In the genomic region with DNA sequence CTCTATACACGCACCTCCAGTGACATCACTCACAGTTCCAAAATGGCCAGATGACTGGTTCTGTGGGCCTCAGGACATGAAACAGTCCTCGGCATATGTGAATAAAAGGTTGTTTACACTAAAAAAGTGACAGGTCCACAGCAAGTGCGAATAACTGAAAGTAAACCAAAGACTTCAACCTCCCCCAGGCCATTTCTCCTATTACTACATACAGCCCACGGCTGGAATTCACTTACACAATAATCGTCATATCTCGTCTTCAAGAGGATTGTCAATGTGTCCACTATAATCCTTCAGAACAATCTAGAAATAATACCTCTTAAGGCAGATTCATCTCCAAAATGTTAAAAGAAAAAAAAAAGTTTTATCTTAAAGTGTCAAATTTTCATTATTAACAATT, we compare ENCODE assay signal across 17 cellular contexts. TPM values are rescaled to one million over a fixed set of nuclear protein-coding genes. Genes with fewer than 3 reads are reported as not detected.
A peak's percentile ranks its signal among the peaks of the same experiment; 100 is the strongest.
DNase-seq lines count a peak whose midpoint lies in the region; ATAC-seq and TF ChIP-seq lines count a peak whose summit lies in the region.
"Had no signal": no experiment of that assay in that cellular context is flagged by ENCODE, and none has a peak within 500 bp of the region (broad histone marks: within the 10 kb centered on the region; RNA-seq: fewer than 3 reads in every experiment).

No MANE protein-coding gene starts in this region.

- H3K27me3 Mint-ChIP-seq in activated CD4-positive, alpha-beta T cell treated with anti-CD3 and anti-CD28 coated beads for 36 hours: no peaks in the 10 kb centered on the region
- H3K27me3 Mint-ChIP-seq in brain (no peaks in the 10 kb centered on the region), nephron (ENCODE audit: low read depth) (no peaks in the 10 kb centered on the region)

- H3K4me1 ChIP-seq in HEK293 (ENCODE audit: control insufficient read depth, insufficient read depth, low read length): no peaks in the 10 kb centered on the region

- intact Hi-C loops in activated CD4-positive, alpha-beta T cell treated with anti-CD3 and anti-CD28 coated beads for 36 hours (cut with DNase I, micrococcal nuclease): no loop called here

- H3K9me3 ChIP-seq in HEK293 (ENCODE audit: control insufficient read depth, insufficient read depth, low read depth, low read length): no peaks in the 10 kb centered on the region
- H3K9me3 ChIP-seq: pancreas, Peyer's patch had no signal

- H3K9me3 Mint-ChIP-seq in activated CD4-positive, alpha-beta T cell treated with anti-CD3 and anti-CD28 coated beads for 36 hours (ENCODE audit: low read depth): no peaks in the 10 kb centered on the region
- H3K9me3 Mint-ChIP-seq in brain: no peaks in the 10 kb centered on the region
- no peaks in the 10 kb centered on the region for H3K9me3 Mint-ChIP-seq in nephron
- H3K9me3 Mint-ChIP-seq in stimulated activated effector memory CD8-positive, alpha-beta T cell treated with anti-CD3 and anti-CD28 coated beads, Interleukin-12 subunit alpha, Interleukin-12 subunit beta, amount 100 ng/mL, for 72 hours: no peaks in the 10 kb centered on the region

- ATAC-seq in activated CD4-positive, alpha-beta T cell treated with anti-CD3 and anti-CD28 coated beads for 36 hours: no peak
- no peak for ATAC-seq in stimulated activated effector memory CD8-positive, alpha-beta T cell treated with anti-CD3 and anti-CD28 coated beads, Interleukin-12 subunit alpha, Interleukin-12 subunit beta, amount 100 ng/mL, for 72 hours
- ATAC-seq: pancreas, sciatic nerve had no signal

- CTCF ChIA-PET in activated CD4-positive, alpha-beta T cell treated with anti-CD3 and anti-CD28 coated beads for 36 hours (lab: Charles Lee): no interaction called here
- CTCF ChIA-PET in HEK293 (lab: Yijun Ruan, JAX): interaction anchor here (2.5 kb wide), 1 partner anchor 227 kb away, joined by 9 read pairs; no protein-coding TSS in a partner anchor

- peak overlapping the region; percentile 6 for H3K27ac Mint-ChIP-seq in activated CD4-positive, alpha-beta T cell treated with anti-CD3 and anti-CD28 coated beads for 36 hours
- H3K27ac Mint-ChIP-seq in brain: peak overlapping the region in 4 of 5 experiments; percentile 52 to 75 (median 60)
- H3K27ac Mint-ChIP-seq in nephron: peak overlapping the region; percentile 64 to 89 (median 86)
- no peak overlapping the region for H3K27ac Mint-ChIP-seq in stimulated activated effector memory CD8-positive, alpha-beta T cell treated with anti-CD3 and anti-CD28 coated beads, Interleukin-12 subunit alpha, Interleukin-12 subunit beta, amount 100 ng/mL, for 72 hours

- H3K4me3 Mint-ChIP-seq in activated CD4-positive, alpha-beta T cell treated with anti-CD3 and anti-CD28 coated beads for 36 hours: no peak overlapping the region
- H3K4me3 Mint-ChIP-seq in brain (peak overlapping the region; percentile 44 to 92 (median 72)), nephron (peak overlapping the region; percentile 75 to 98 (median 77))
- H3K4me3 Mint-ChIP-seq in stimulated activated effector memory CD8-positive, alpha-beta T cell treated with anti-CD3 and anti-CD28 coated beads, Interleukin-12 subunit alpha, Interleukin-12 subunit beta, amount 100 ng/mL, for 72 hours: no peak overlapping the region

- peaks cover 5% of the 10 kb centered on the region for H3K36me3 Mint-ChIP-seq in activated CD4-positive, alpha-beta T cell treated with anti-CD3 and anti-CD28 coated beads for 36 hours (ENCODE audit: low read depth)
- H3K36me3 Mint-ChIP-seq in brain: no peaks in the 10 kb centered on the region
- no peaks in the 10 kb centered on the region for H3K36me3 Mint-ChIP-seq in nephron (ENCODE audit: low read depth)
- no peaks in the 10 kb centered on the region for H3K36me3 Mint-ChIP-seq in stimulated activated effector memory CD8-positive, alpha-beta T cell treated with anti-CD3 and anti-CD28 coated beads, Interleukin-12 subunit alpha, Interleukin-12 subunit beta, amount 100 ng/mL, for 72 hours

- H3K36me3 ChIP-seq in HEK293 (ENCODE audit: control insufficient read depth in 2 of 2, insufficient read depth in 1 of 2, low read length in 2 of 2): no peaks in the 10 kb centered on the region
- H3K36me3 ChIP-seq: pancreas, Peyer's patch had no signal

- H3K27ac ChIP-seq in HEK293 (ENCODE audit: extremely low read depth, low read depth, low read length): no peak overlapping the region
- H3K27ac ChIP-seq in substantia nigra (ENCODE audit: low read depth, low read length, poor library complexity, severe bottlenecking): no peak overlapping the region
- H3K27ac ChIP-seq: coronary artery, pancreas, Peyer's patch had no signal

- DNase-seq in activated CD4-positive, alpha-beta T cell treated with anti-CD3 and anti-CD28 coated beads for 36 hours: no peak
- no peak for DNase-seq in activated CD4-positive, alpha-beta T cell treated with anti-CD3 and anti-CD28 coated beads, Interleukin-2, amount 50 U/mL, for 48 hours
- DNase-seq in substantia nigra (lab: John Stamatoyannopoulos, UW) (no peak), T-helper 9 cell (no peak)
- DNase-seq in stimulated activated effector memory CD8-positive, alpha-beta T cell treated with anti-CD3 and anti-CD28 coated beads, Interleukin-12 subunit alpha, Interleukin-12 subunit beta, amount 100 ng/mL, for 72 hours (ENCODE audit: low spot score in 2 of 2): no peak
- DNase-seq: GOT3; kidney glomerular epithelial cell; NCI-H1417; NCI-H510A treated with DMSO at 0.1 percent for 48 hours; NK-92 treated with Interleukin-12 subunit alpha and Interleukin-12 subunit beta, amount 100 ng/mL, for 24 hours; pancreas; Peyer's patch had no signal

- POLR2A ChIA-PET in activated CD4-positive, alpha-beta T cell treated with anti-CD3 and anti-CD28 coated beads for 36 hours (lab: Charles Lee): no interaction called here
- POLR2A ChIA-PET in HEK293 (lab: Yijun Ruan, JAX): no interaction called here

- H3K4me3 ChIP-seq in HEK293 (ENCODE audit: low read depth, low read length): no peak overlapping the region
- H3K4me3 ChIP-seq: coronary artery, pancreas, Peyer's patch had no signal

- peaks cover 16% of the 10 kb centered on the region for H3K4me1 Mint-ChIP-seq in activated CD4-positive, alpha-beta T cell treated with anti-CD3 and anti-CD28 coated beads for 36 hours
- H3K4me1 Mint-ChIP-seq in brain (peaks cover 34% of the 10 kb centered on the region), nephron (peaks cover 16% of the 10 kb centered on the region)
- peaks cover 20% of the 10 kb centered on the region for H3K4me1 Mint-ChIP-seq in stimulated activated effector memory CD8-positive, alpha-beta T cell treated with anti-CD3 and anti-CD28 coated beads, Interleukin-12 subunit alpha, Interleukin-12 subunit beta, amount 100 ng/mL, for 72 hours

- TF ChIP-seq CTCF in HEK293 (tag by site-specific recombination; IDR thresholded peaks at IDR 0.05) (no peak), brain (conservative IDR thresholded peaks at IDR 0.05) (no peak), nephron (IDR thresholded peaks at IDR 0.05; ENCODE audit: unreplicated experiment in 3 of 3) (no peak)

TF ChIP-seq in HEK293, 187 proteins besides CTCF, POLR2A, EP300 and RAD21:
- TF ChIP-seq ZNF133 (tag by site-specific recombination; IDR thresholded peaks at IDR 0.05) (no peak), PRDM1 (tag by site-specific recombination; IDR thresholded peaks at IDR 0.05) (0 out of 2 replicates have a peak, but pooled peaks have one; percentile 29), EGR2 (tag by site-specific recombination; IDR thresholded peaks at IDR 0.05; ENCODE audit: low read depth) (0 out of 2 replicates have a peak, but pooled peaks have one; percentile 52)

RNA-seq across cellular contexts. Expression of gene PRDM15, which starts 1.9 kb away (rescaled TPM):
- total RNA-seq in activated CD4-positive, alpha-beta T cell treated with anti-CD3 and anti-CD28 coated beads for 36 hours: 10 to 100 TPM; 11.8 to 13.0 TPM
- polyA plus RNA-seq in brain (ENCODE audit: insufficient read depth, low read depth, low replicate concordance): 9.3 TPM

Comparison
In these comparisons a context has a peak if more than half of its experiments do, and no peak if none do; other contexts are left out.
1. H3K4me3 Mint-ChIP-seq: peak in brain (5 of 5) and nephron (3 of 3); none in activated CD4-positive, alpha-beta T cell treated with anti-CD3 and anti-CD28 coated beads for 36 hours (single experiment) and stimulated activated effector memory CD8-positive, alpha-beta T cell treated with anti-CD3 and anti-CD28 coated beads, Interleukin-12 subunit alpha, Interleukin-12 subunit beta, amount 100 ng/mL, for 72 hours (single experiment).